Comparison of ENCODE assay signal across 8 cellular contexts in the genomic region with DNA sequence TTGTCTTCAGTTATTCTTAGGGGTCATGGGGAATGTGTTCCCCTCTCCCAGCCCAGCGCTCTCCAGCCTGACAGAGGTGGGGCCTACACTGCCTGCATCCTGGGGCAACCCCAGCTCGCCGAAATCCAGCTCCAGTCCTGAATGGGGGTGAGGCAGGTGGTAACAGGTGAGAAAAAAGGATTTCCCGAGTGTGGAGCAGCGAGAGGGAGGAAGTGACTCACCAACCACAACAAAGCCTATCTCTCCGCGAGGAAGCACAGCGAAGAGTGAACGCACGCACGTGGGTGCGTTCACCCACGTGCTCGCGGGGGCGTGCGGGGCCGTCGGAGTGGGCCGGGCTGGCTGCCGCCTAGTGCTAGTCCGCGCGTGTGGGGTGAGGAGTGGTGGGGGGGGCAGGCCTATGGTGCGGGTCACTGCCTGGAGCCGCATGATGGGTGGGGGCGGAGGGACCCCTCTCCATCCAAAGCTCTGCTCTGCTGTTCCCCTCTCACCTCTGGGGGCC. TPM values are rescaled to one million over a fixed set of nuclear protein-coding genes. Genes with fewer than 3 reads are reported as not detected.
DNase-seq lines count a peak whose midpoint lies in the region; ATAC-seq and TF ChIP-seq lines count a peak whose summit lies in the region.

No MANE protein-coding gene starts in this region.

- H3K9me3 Mint-ChIP-seq in activated naive CD4-positive, alpha-beta T cell treated with anti-CD3 and anti-CD28 coated beads, Interleukin-2, amount 50 U/mL, for 24 hours = no peaks in the 10 kb centered on the region

- no peak for ATAC-seq in Panc1
- ATAC-seq in HG03159 (IDR thresholded peaks at IDR 0.05; ENCODE audit: unreplicated experiment) = no peak

- peak overlapping the region; percentile 82 for H3K4me3 Mint-ChIP-seq in activated naive CD4-positive, alpha-beta T cell treated with anti-CD3 and anti-CD28 coated beads, Interleukin-2, amount 50 U/mL, for 24 hours

- CTCF ChIA-PET in Panc1 (lab: Charles Lee) = interaction anchor here (0.7 kb wide), 1 partner anchor 146 kb away, joined by 3 read pairs; no protein-coding TSS in a partner anchor

- no peak overlapping the region for H3K27ac ChIP-seq in Panc1 (ENCODE audit: low read length)

- POLR2A ChIA-PET in Panc1 (lab: Charles Lee) = no interaction called here

- H3K27ac Mint-ChIP-seq in activated naive CD4-positive, alpha-beta T cell treated with anti-CD3 and anti-CD28 coated beads, Interleukin-2, amount 50 U/mL, for 24 hours = peak overlapping the region; percentile 93

- peaks cover 9% of the 10 kb centered on the region for H3K4me1 ChIP-seq in Panc1 (ENCODE audit: control insufficient read depth, insufficient read depth, low read length)

- H3K36me3 ChIP-seq in Panc1 (ENCODE audit: control insufficient read depth, insufficient read depth, low read length) = peaks cover 3% of the 10 kb centered on the region; the same call in 1 of the 2 replicates

- in situ Hi-C loops in Panc1 (cut with HindIII; ENCODE audit: low pct_unique_long_range_greater_than_20kb, low sequenced_read_pairs) = no loop called here

- no peaks in the 10 kb centered on the region for H3K9me3 ChIP-seq in Panc1 (ENCODE audit: control insufficient read depth, insufficient read depth, low read depth, low read length)

- no TSS peak for BruUV-seq in Panc1 (replicated peaks; lab: Mats Ljungman, UMichigan)

- intact Hi-C loops in Panc1 (cut with micrococcal nuclease; ENCODE audit: unreplicated experiment) = no loop called here

- peaks cover 60% of the 10 kb centered on the region for H3K4me1 Mint-ChIP-seq in activated naive CD4-positive, alpha-beta T cell treated with anti-CD3 and anti-CD28 coated beads, Interleukin-2, amount 50 U/mL, for 24 hours

- peak overlapping the region; percentile 46 for H3K4me3 ChIP-seq in Panc1 (ENCODE audit: low read depth in 2 of 2, low read length in 2 of 2)
- peak overlapping the region; percentile 56 for H3K4me3 ChIP-seq in iPS-11a (ENCODE audit: low read depth, low read length)

- DNase-seq in GM10266 (ENCODE audit: extremely low spot score) (peak; percentile 66), Panc1 (ENCODE audit: low read depth, low spot score) (no peak), GOT3 (lab: John Stamatoyannopoulos, UW) (no peak), midbrain (lab: John Stamatoyannopoulos, UW) (no peak)
- peak; percentile 43 to 52 for DNase-seq in stimulated activated CD4-positive, alpha-beta T cell treated with anti-CD3 and anti-CD28 coated beads, Interleukin-1b, Interleukin-23, amount 100 ng/mL, for 1 hour (ENCODE audit: low read depth in 2 of 2)

- H3K27me3 Mint-ChIP-seq in activated naive CD4-positive, alpha-beta T cell treated with anti-CD3 and anti-CD28 coated beads, Interleukin-2, amount 50 U/mL, for 24 hours = no peaks in the 10 kb centered on the region

- no peaks in the 10 kb centered on the region for H3K36me3 Mint-ChIP-seq in activated naive CD4-positive, alpha-beta T cell treated with anti-CD3 and anti-CD28 coated beads, Interleukin-2, amount 50 U/mL, for 24 hours

- no peak for TF ChIP-seq CTCF in GM10266 (IDR thresholded peaks at IDR 0.05; ENCODE audit: control insufficient read depth, insufficient read depth, low read depth, missing control alignments)
- no peak for TF ChIP-seq CTCF in Panc1 (IDR thresholded peaks at IDR 0.05)

- H3K27me3 ChIP-seq in Panc1 (ENCODE audit: control insufficient read depth, insufficient read depth, low read length) = no peaks in the 10 kb centered on the region

RNA-seq across cellular contexts. Expression of a gene that starts 0.9 kb away (rescaled TPM):
- 3.0 TPM for total RNA-seq in Panc1 (2021; ENCODE audit: unreplicated experiment)
- polyA plus RNA-seq in Panc1 (2012; ENCODE audit: insufficient read length) = 4.8 TPM

RNA-seq across cellular contexts. Expression of a gene that starts 36.2 kb away (rescaled TPM):
- not detected for total RNA-seq in Panc1 (2021; ENCODE audit: unreplicated experiment)
- not detected for polyA plus RNA-seq in Panc1 (2012; ENCODE audit: insufficient read length)

Comparison
In these comparisons a context has a peak if more than half of its experiments do, and no peak if none do; other contexts are left out.
1. DNase-seq: peak in GM10266 (single experiment) and stimulated activated CD4-positive, alpha-beta T cell treated with anti-CD3 and anti-CD28 coated beads, Interleukin-1b, Interleukin-23, amount 100 ng/mL, for 1 hour (2 of 2); none in Panc1 (single experiment), GOT3 (single experiment) and midbrain (single experiment).